ENCODE assay signal across 1 cellular context in genomic region chr6:122063090-122063489, GRCh38.
TF ChIP-seq lines count a peak whose summit lies in the region.

No MANE protein-coding gene starts in this region.

TF ChIP-seq in HEK293, 187 proteins besides CTCF, POLR2A, EP300 and RAD21 (continued from another document):
- TF ChIP-seq ZBTB11 (tag by site-specific recombination; conservative IDR thresholded peaks at IDR 0.05; ENCODE audit: low read depth) (no peak), ZNF121 (tag by site-specific recombination; IDR thresholded peaks at IDR 0.05) (no peak), WT1 (tag by site-specific recombination; IDR thresholded peaks at IDR 0.05) (0 out of 2 replicates have a peak, but pooled peaks have one; percentile 16), ZNF596 (tag by site-specific recombination; IDR thresholded peaks at IDR 0.05) (peak; percentile 59; the same call in 1 of the 2 replicates), ZNF639 (tag by site-specific recombination; IDR thresholded peaks at IDR 0.05) (no peak), ZNF354C (tag by site-specific recombination; IDR thresholded peaks at IDR 0.05; ENCODE audit: borderline replicate concordance, low read depth) (no peak), ZBTB17 (tag by site-specific recombination; IDR thresholded peaks at IDR 0.05) (0 out of 2 replicates have a peak, but pooled peaks have one; percentile 26), ZNF629 (tag by site-specific recombination; IDR thresholded peaks at IDR 0.05) (no peak), ZNF843 (tag by site-specific recombination; IDR thresholded peaks at IDR 0.05) (peak; percentile 72; the same call in 1 of the 2 replicates), GLIS1 (tag by site-specific recombination; IDR thresholded peaks at IDR 0.05) (peak; percentile 17; the same call in 1 of the 2 replicates), ZFP3 (tag by site-specific recombination; IDR thresholded peaks at IDR 0.05; ENCODE audit: low read depth) (no peak), SCRT2 (tag by site-specific recombination; IDR thresholded peaks at IDR 0.05) (peak; percentile 73), FEZF1 (tag by site-specific recombination; IDR thresholded peaks at IDR 0.05) (peak; percentile 60; the same call in 1 of the 2 replicates), PATZ1 (tag by site-specific recombination; IDR thresholded peaks at IDR 0.05) (no peak), PBX3 (CRISPR knock-in tag; IDR thresholded peaks at IDR 0.05) (no peak), OSR2 (tag by site-specific recombination; IDR thresholded peaks at IDR 0.05) (peak; percentile 54; the same call in 1 of the 2 replicates), PRDM4 (tag by site-specific recombination; IDR thresholded peaks at IDR 0.05) (0 out of 2 replicates have a peak, but pooled peaks have one; percentile 29), HOXD13 (CRISPR knock-in tag; IDR thresholded peaks at IDR 0.05; ENCODE audit: borderline replicate concordance) (no peak), ZNF555 (tag by site-specific recombination; conservative IDR thresholded peaks at IDR 0.05) (no peak)
